25 cellular contexts compared by ENCODE assay signal in the genomic region with DNA sequence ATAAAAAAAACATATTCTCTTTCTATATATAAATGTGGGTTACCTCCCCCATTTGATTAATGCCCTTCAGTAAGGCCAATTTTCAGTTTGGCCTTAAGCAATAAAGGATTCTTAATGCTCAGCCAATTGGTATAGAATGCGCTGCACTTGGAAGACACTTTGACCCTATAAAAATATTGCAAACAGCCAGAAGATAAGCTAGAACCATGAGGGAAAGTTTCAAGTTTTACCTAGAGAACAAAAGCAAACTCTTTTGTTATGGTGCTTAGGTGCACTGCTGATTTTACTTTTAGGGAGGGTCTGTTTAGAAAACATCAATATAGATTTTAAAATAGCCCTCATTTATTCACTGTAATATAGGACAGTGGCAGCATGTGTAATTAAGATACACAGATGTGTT.
"Had no signal": no experiment of that assay in that cellular context is flagged by ENCODE, and none has a peak within 500 bp of the region (broad histone marks: within the 10 kb centered on the region; RNA-seq: fewer than 3 reads in every experiment).

No MANE protein-coding gene starts in this region.

- DNase-seq: colonic mucosa; cortex of kidney; dermis blood vessel endothelial cell; dorsolateral prefrontal cortex; effector CD4-positive, alpha-beta T cell; effector CD8-positive, alpha-beta T cell; effector memory CD4-positive, alpha-beta T cell; effector memory CD8-positive, alpha-beta T cell; endodermal cell; erythroblast; esophagus squamous epithelium; foreskin fibroblast; foreskin keratinocyte; foreskin melanocyte; gastrocnemius medialis; glutamatergic neuron; head of caudate nucleus; heart left ventricle; heart right ventricle had no signal

- H3K4me3 ChIP-seq: colonic mucosa, coronary artery, dorsolateral prefrontal cortex, esophagus muscularis mucosa, esophagus squamous epithelium, gastrocnemius medialis, gastroesophageal sphincter, heart left ventricle, heart right ventricle had no signal

- H3K4me1 ChIP-seq: colonic mucosa, esophagus muscularis mucosa, esophagus squamous epithelium, foreskin keratinocyte, gastrocnemius medialis, gastroesophageal sphincter, heart left ventricle, heart right ventricle had no signal

- H3K27me3 Mint-ChIP-seq: dendritic cell treated with granulocyte-macrophage colony-stimulating factor and Interleukin-4, amounts not matched to agents 40 ng/mL and 50 ng/mL, for 4 days; effector memory CD8-positive, alpha-beta T cell had no signal

- H3K36me3 ChIP-seq: colonic mucosa, esophagus muscularis mucosa, esophagus squamous epithelium, gastrocnemius medialis, gastroesophageal sphincter, heart left ventricle, heart right ventricle had no signal

- H3K27me3 ChIP-seq: colonic mucosa, dorsolateral prefrontal cortex, esophagus muscularis mucosa, esophagus squamous epithelium, foreskin keratinocyte, gastrocnemius medialis, gastroesophageal sphincter, heart left ventricle, heart right ventricle had no signal

- H3K27ac Mint-ChIP-seq: dendritic cell treated with granulocyte-macrophage colony-stimulating factor and Interleukin-4, amounts not matched to agents 40 ng/mL and 50 ng/mL, for 4 days; effector memory CD8-positive, alpha-beta T cell; endodermal cell had no signal

- ATAC-seq: effector memory CD8-positive, alpha-beta T cell; esophagus mucosa; foreskin keratinocyte; gastrocnemius medialis; gastroesophageal sphincter; heart left ventricle; heart right ventricle had no signal

- H3K4me3 Mint-ChIP-seq: dendritic cell treated with granulocyte-macrophage colony-stimulating factor and Interleukin-4, amounts not matched to agents 40 ng/mL and 50 ng/mL, for 4 days; effector memory CD8-positive, alpha-beta T cell; endodermal cell had no signal

- H3K9me3 ChIP-seq: colonic mucosa, esophagus squamous epithelium, gastrocnemius medialis had no signal

- H3K27ac ChIP-seq: colonic mucosa, coronary artery, dorsolateral prefrontal cortex, epithelial cell of prostate, esophagus muscularis mucosa, esophagus squamous epithelium, foreskin keratinocyte, gastrocnemius medialis, gastroesophageal sphincter, heart left ventricle, heart right ventricle had no signal
